ENCODE assay signal across 1 cellular context in genomic region chr9:125425901-125426515, GRCh38.
TF ChIP-seq lines count a peak whose summit lies in the region.

No MANE protein-coding gene starts in this region.

TF ChIP-seq in HCT116, 20 proteins besides CTCF, POLR2A, EP300 and RAD21:
- peak; percentile 86 for TF ChIP-seq YY1 (IDR thresholded peaks at IDR 0.05; ENCODE audit: extremely low read depth, insufficient replicate concordance, low read depth, low read length)
- TF ChIP-seq, protein P1, sequence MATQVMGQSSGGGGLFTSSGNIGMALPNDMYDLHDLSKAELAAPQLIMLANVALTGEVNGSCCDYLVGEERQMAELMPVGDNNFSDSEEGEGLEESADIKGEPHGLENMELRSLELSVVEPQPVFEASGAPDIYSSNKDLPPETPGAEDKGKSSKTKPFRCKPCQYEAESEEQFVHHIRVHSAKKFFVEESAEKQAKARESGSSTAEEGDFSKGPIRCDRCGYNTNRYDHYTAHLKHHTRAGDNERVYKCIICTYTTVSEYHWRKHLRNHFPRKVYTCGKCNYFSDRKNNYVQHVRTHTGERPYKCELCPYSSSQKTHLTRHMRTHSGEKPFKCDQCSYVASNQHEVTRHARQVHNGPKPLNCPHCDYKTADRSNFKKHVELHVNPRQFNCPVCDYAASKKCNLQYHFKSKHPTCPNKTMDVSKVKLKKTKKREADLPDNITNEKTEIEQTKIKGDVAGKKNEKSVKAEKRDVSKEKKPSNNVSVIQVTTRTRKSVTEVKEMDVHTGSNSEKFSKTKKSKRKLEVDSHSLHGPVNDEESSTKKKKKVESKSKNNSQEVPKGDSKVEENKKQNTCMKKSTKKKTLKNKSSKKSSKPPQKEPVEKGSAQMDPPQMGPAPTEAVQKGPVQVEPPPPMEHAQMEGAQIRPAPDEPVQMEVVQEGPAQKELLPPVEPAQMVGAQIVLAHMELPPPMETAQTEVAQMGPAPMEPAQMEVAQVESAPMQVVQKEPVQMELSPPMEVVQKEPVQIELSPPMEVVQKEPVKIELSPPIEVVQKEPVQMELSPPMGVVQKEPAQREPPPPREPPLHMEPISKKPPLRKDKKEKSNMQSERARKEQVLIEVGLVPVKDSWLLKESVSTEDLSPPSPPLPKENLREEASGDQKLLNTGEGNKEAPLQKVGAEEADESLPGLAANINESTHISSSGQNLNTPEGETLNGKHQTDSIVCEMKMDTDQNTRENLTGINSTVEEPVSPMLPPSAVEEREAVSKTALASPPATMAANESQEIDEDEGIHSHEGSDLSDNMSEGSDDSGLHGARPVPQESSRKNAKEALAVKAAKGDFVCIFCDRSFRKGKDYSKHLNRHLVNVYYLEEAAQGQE (IDR thresholded peaks at IDR 0.05; ENCODE audit: low read depth), result no peak
TF ChIP-seq in HCT116: peak in this region for 1.
